8 cellular contexts compared by ENCODE assay signal in the genomic region with DNA sequence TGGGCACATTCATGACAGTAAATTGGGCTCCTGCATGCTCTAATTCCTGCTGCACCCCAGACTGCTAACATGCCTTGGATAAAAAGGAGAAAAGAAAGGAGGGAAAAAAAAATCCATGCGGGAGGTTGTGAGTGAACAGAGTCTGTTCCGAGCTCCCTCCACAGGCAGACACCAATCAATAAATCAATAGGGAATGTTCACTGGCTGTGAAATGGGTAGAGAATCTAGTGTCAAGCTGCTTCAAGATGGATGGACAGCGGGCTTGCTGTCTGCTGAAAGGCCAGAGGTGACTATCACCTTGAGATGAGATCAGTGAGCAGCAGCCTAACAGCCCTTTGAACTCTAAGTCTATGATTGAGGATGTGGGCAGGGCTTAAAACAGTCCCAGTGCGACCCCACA.
"Had no signal": no experiment of that assay in that cellular context is flagged by ENCODE, and none has a peak within 500 bp of the region (broad histone marks: within the 10 kb centered on the region; RNA-seq: fewer than 3 reads in every experiment).

No MANE protein-coding gene starts in this region.

- H3K9ac ChIP-seq: GM23248 had no signal

- H3K4me1 Mint-ChIP-seq: H9 had no signal

- DNase-seq: GM23248, GOT3, H9, HCEC 1CT, IMR-90 had no signal

- H3K4me3 ChIP-seq: GM23248, K562 had no signal

- FAIRE-seq: H54, K562 had no signal

- H3K4me3 Mint-ChIP-seq: H9 had no signal

- H3K27ac ChIP-seq: GM23248, HL-60 had no signal

- ATAC-seq: K562 had no signal

- H3K27ac Mint-ChIP-seq: H9 had no signal

- H2AFZ ChIP-seq: GM23248 had no signal
